Comparison of ENCODE assay signal across 7 cellular contexts in the genomic region with DNA sequence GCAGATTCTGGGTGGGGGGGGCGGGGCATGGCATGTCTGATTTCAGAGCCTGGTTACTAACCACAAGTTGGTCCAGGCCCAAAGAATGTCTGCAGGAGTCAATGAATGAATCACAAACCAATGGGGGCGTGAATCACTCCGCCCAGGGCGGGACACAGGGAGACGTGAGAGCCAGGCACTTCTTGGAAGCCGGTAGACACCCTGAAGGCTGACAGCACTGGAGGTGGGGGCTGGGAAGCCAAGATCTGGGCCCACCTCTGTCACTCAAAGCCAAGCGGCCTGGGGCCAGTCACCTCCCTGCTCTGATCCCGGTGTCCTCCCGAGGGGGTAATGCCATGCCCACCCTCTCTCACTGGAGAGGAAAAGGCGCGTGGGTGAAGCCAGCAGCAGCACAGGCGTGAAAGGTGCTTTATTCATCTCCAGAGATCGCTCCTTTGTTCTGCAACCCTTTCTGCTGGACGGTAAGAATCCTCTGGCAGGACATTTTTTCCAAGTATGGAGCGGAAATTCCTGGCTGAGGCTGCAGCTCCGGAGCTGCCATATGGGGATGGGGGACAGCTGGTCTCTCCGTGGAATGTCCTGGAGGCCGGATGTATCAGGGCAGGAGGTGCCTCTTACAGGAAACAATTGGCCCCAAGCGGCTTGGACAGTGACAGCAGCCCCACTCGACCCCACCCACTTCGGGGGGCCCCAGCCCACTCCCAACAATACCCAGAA.
DNase-seq lines count a peak whose midpoint lies in the region; ATAC-seq, FAIRE-seq and TF ChIP-seq lines count a peak whose summit lies in the region.

No MANE protein-coding gene starts in this region.

- H3K9me3 ChIP-seq in heart right ventricle (no peaks in the 10 kb centered on the region), small intestine (ENCODE audit: control insufficient read depth, low read depth) (no peaks in the 10 kb centered on the region)

- peaks cover 0 to 88% (median 0%) of the 10 kb centered on the region in 9 donors for H3K36me3 ChIP-seq in heart right ventricle
- peaks cover 0 to 7% of the 10 kb centered on the region in 2 donors for H3K36me3 ChIP-seq in small intestine (ENCODE audit: control insufficient read depth in 2 of 2, insufficient read depth in 2 of 2, low read length in 2 of 2)

- TF ChIP-seq CTCF in WI38 (IDR thresholded peaks at IDR 0.05; ENCODE audit: low read depth, low read length) (no peak), heart right ventricle (IDR thresholded peaks at IDR 0.05) (no peak)

- FAIRE-seq in small intestine (lab: Jason Lieb, UNC): no peak

- intact Hi-C loops in heart right ventricle (cut with DNase I): loop anchor here in 3 of 10 donors (10.0 kb wide), 2 partner anchors 192 to 602 kb away; no protein-coding TSS in a partner anchor

- H3K4me3 ChIP-seq in WI38 (ENCODE audit: low read depth, low read length): peak overlapping the region; percentile 43
- H3K4me3 ChIP-seq in heart right ventricle: peak overlapping the region in 1 of 10 donors; percentile 13
- no peak overlapping the region for H3K4me3 ChIP-seq in small intestine (ENCODE audit: low read depth in 1 of 2, low read length in 2 of 2)

- peaks cover 9 to 50% (median 38%) of the 10 kb centered on the region in 9 donors for H3K4me1 ChIP-seq in heart right ventricle
- peaks cover 0 to 3% of the 10 kb centered on the region in 2 donors for H3K4me1 ChIP-seq in small intestine (ENCODE audit: control insufficient read depth in 2 of 2, insufficient read depth in 1 of 2, low read depth in 1 of 2, low read length in 1 of 2)

- DNase-seq in HK-2 (ENCODE audit: unreplicated experiment) (peak; percentile 81), heart right ventricle (peak; percentile 49 to 50), small intestine (peak; percentile 35), COR-L47 (lab: John Stamatoyannopoulos, UW) (no peak)
- no peak for DNase-seq in activated CD8-positive, alpha-beta memory T cell treated with anti-CD3 and anti-CD28 coated beads, Interleukin-2, amount 50 U/mL, for 48 hours

- H3K27ac ChIP-seq in heart right ventricle (peak overlapping the region in 9 of 10 donors; percentile 7 to 80 (median 44)), small intestine (ENCODE audit: low read depth in 1 of 2, low read length in 1 of 2) (peak overlapping the region in 1 of 2 donors; percentile 41)

- H3K27me3 ChIP-seq in heart right ventricle: no peaks in the 10 kb centered on the region
- no peaks in the 10 kb centered on the region for H3K27me3 ChIP-seq in small intestine (ENCODE audit: control insufficient read depth in 2 of 2, insufficient read depth in 2 of 2, low read length in 2 of 2)

- ATAC-seq in heart right ventricle: peak in 7 of 8 donors; percentile 44 to 85 (median 62)
- ATAC-seq in HG03196 (IDR thresholded peaks at IDR 0.05; ENCODE audit: unreplicated experiment): no peak

- 38 to 40% methylated on average over 21 of the region's 21 CpGs for WGBS in heart right ventricle, 2 donors
- WGBS in small intestine, 3 donors: 53 to 73% (median 67%) methylated on average over 21 of the region's 21 CpGs

Comparison
In these comparisons a context has a peak if more than half of its experiments do, and no peak if none do; other contexts are left out.
1. DNase-seq: peak in HK-2 (single experiment), heart right ventricle (2 of 2) and small intestine (single experiment); none in activated CD8-positive, alpha-beta memory T cell treated with anti-CD3 and anti-CD28 coated beads, Interleukin-2, amount 50 U/mL, for 48 hours (single experiment) and COR-L47 (single experiment).